ENCODE assay signal across 19 cellular contexts in genomic region chr7:79332091-79332490, GRCh38.
"Had no signal": no experiment of that assay in that cellular context is flagged by ENCODE, and none has a peak within 500 bp of the region (broad histone marks: within the 10 kb centered on the region; RNA-seq: fewer than 3 reads in every experiment).

No MANE protein-coding gene starts in this region.

- H3K9me3 ChIP-seq: lower lobe of right lung, neutrophil, pancreas, sigmoid colon, thyroid gland had no signal

- DNase-seq: activated B cell treated with CpG ODN at 0.5 μM for 24 hours; activated CD4-positive, alpha-beta memory T cell treated with anti-CD3 and anti-CD28 coated beads, Interleukin-2, amount 10 ng/mL, durations not matched to agents 7 days and 5 days; activated CD4-positive, alpha-beta T cell treated with anti-CD3 and anti-CD28 coated beads for 48 hours; activated naive CD4-positive, alpha-beta T cell; activated naive CD8-positive, alpha-beta T cell treated with anti-CD3 and anti-CD28 coated beads for 36 hours; activated T-cell treated with anti-CD3 and anti-CD28 coated beads, Interleukin-2, amount 50 U/mL, for 1 hour; amygdala; dermis blood vessel endothelial cell; effector memory CD4-positive, alpha-beta T cell; lower lobe of right lung; pancreas; sigmoid colon; stimulated activated CD4-positive, alpha-beta T cell treated with anti-CD3 and anti-CD28 coated beads, Interleukin-4, amount 100 ng/mL, for 24 hours; stimulated activated naive B cell treated with anti-CD40 and anti-IgM and Interleukin-4, amounts not matched to agents 10 μg/mL and 1 μg/mL and 100 μg/mL, for 72 hours; thyroid gland had no signal

- H3K36me3 ChIP-seq: cardiac muscle cell, lower lobe of right lung, neutrophil, pancreas, sigmoid colon, thyroid gland had no signal

- H3K4me3 ChIP-seq: cardiac muscle cell, lower lobe of right lung, pancreas, sigmoid colon, thyroid gland had no signal

- H3K27me3 ChIP-seq: cardiac muscle cell, neutrophil, pancreas, sigmoid colon, thyroid gland had no signal

- H3K27ac ChIP-seq: cardiac muscle cell, lower lobe of right lung, neutrophil, pancreas, sigmoid colon, thyroid gland had no signal

- H3K4me1 ChIP-seq: lower lobe of right lung, pancreas, thyroid gland had no signal

- ATAC-seq: activated T-helper 17 cell treated with anti-CD3 and anti-CD28 coated beads, Interleukin-2, amount 50 U/mL, for 72 hours; lower lobe of right lung; natural killer cell treated with Interleukin-12 subunit alpha and Interleukin-12 subunit beta and Interleukin-15 and Interleukin-18, amount 100 ng/mL, for 72 hours; pancreas; stimulated activated naive B cell treated with anti-CD40 and anti-IgM and Interleukin-4, amounts not matched to agents 10 μg/mL and 1 μg/mL and 100 μg/mL, for 72 hours had no signal
